Comparison of ENCODE assay signal across 1 cellular context in genomic region chr13:114328595-114328994, GRCh38.
TF ChIP-seq lines count a peak whose summit lies in the region.

No MANE protein-coding gene starts in this region.

TF ChIP-seq in HepG2, 621 proteins besides CTCF, POLR2A, EP300 and RAD21:
- TF ChIP-seq HOXA9 (CRISPR knock-in tag; IDR thresholded peaks at IDR 0.05; ENCODE audit: borderline replicate concordance) (no peak), KAT2B (IDR thresholded peaks at IDR 0.05; ENCODE audit: borderline replicate concordance, low read depth, low read length) (no peak)
